Comparison of ENCODE assay signal across 17 cellular contexts in the genomic region with DNA sequence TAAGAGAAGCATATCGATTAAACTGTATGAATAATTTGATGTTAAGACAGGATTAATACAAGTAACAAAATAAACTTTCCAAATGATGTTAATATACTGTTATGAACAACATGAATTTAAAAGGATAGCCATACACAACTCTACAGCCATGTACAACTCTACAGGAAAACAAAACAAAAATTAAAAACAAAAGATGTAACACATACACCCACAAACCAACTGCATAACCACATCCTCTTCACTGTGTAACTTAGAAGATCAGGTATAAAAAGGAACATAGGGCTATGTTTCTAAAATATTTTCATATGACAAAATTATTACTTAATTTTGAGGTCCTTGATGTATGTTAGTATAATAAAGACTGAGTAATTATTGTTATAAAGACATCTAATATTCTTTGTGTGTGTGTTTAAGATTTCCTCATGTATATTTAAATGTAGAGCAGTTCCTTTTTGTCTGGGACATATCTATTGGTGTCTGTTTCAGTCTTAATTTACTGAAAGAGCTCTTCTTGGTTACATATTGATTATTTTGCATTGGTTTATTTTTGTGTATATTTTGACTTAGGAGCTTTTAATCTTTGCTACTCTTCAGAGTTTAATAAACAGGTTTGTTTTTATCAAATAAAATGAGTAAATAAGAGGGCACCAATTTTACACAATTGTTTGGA.
DNase-seq lines count a peak whose midpoint lies in the region; ATAC-seq and TF ChIP-seq lines count a peak whose summit lies in the region.
"Had no signal": no experiment of that assay in that cellular context is flagged by ENCODE, and none has a peak within 500 bp of the region (broad histone marks: within the 10 kb centered on the region; RNA-seq: fewer than 3 reads in every experiment).

No MANE protein-coding gene starts in this region.

- H3K9me3 ChIP-seq in CD8-positive, alpha-beta memory T cell (ENCODE audit: low read length), result no peaks in the 10 kb centered on the region
- no peaks in the 10 kb centered on the region; the same call in 1 of the 2 replicates for H3K9me3 ChIP-seq in Loucy (ENCODE audit: insufficient read depth, low read depth, low read length)
- no peaks in the 10 kb centered on the region for H3K9me3 ChIP-seq in naive thymus-derived CD4-positive, alpha-beta T cell (ENCODE audit: control insufficient read depth in 2 of 3, low read length in 3 of 3)
- H3K9me3 ChIP-seq: SJSA1 had no signal

- peak overlapping the region; percentile 16 for H3K4me2 ChIP-seq in Loucy (ENCODE audit: low read depth, low read length, poor library complexity, severe bottlenecking)
- H3K4me2 ChIP-seq: GM23338 had no signal

- H3K27me3 Mint-ChIP-seq in CD8-positive, alpha-beta memory T cell, result no peaks in the 10 kb centered on the region
- no peaks in the 10 kb centered on the region for H3K27me3 Mint-ChIP-seq in naive thymus-derived CD4-positive, alpha-beta T cell
- H3K27me3 Mint-ChIP-seq in activated naive CD4-positive, alpha-beta T cell treated with anti-CD3 and anti-CD28 coated beads, Interleukin-2, amount 10 ng/mL, durations not matched to agents 7 days and 5 days, result no peaks in the 10 kb centered on the region

- H3K4me1 Mint-ChIP-seq in CD8-positive, alpha-beta memory T cell, result peaks cover 4 to 16% (median 13%) of the 10 kb centered on the region in 3 donors
- H3K4me1 Mint-ChIP-seq in naive thymus-derived CD4-positive, alpha-beta T cell, result peaks cover 0 to 4% (median 0%) of the 10 kb centered on the region in 7 donors
- H3K4me1 Mint-ChIP-seq in activated naive CD4-positive, alpha-beta T cell treated with anti-CD3 and anti-CD28 coated beads, Interleukin-2, amount 10 ng/mL, durations not matched to agents 7 days and 5 days, result no peaks in the 10 kb centered on the region

- no peak overlapping the region for H2AFZ ChIP-seq in Loucy (ENCODE audit: low read length)
- H2AFZ ChIP-seq: GM23338 had no signal

- no peaks in the 10 kb centered on the region for H3K4me1 ChIP-seq in CD8-positive, alpha-beta memory T cell (ENCODE audit: insufficient read depth, low read length)
- H3K4me1 ChIP-seq in Loucy (ENCODE audit: insufficient read depth, low read length, poor library complexity, severe bottlenecking), result no peaks in the 10 kb centered on the region
- no peaks in the 10 kb centered on the region for H3K4me1 ChIP-seq in naive thymus-derived CD4-positive, alpha-beta T cell (ENCODE audit: control insufficient read depth in 2 of 2, insufficient read depth in 2 of 2, low read length in 2 of 2)
- H3K4me1 ChIP-seq: SJSA1 had no signal

- ATAC-seq in GM21381 (IDR thresholded peaks at IDR 0.05; ENCODE audit: unreplicated experiment), result peak; percentile 77
- ATAC-seq in naive thymus-derived CD4-positive, alpha-beta T cell, result peak; percentile 64
- ATAC-seq: GM23338 had no signal

- no peaks in the 10 kb centered on the region for H3K27me3 ChIP-seq in CD8-positive, alpha-beta memory T cell (ENCODE audit: insufficient read depth, low read length, poor library complexity, severe bottlenecking)
- H3K27me3 ChIP-seq in Loucy (ENCODE audit: insufficient read depth, low read length, poor library complexity, severe bottlenecking), result no peaks in the 10 kb centered on the region
- H3K27me3 ChIP-seq in naive thymus-derived CD4-positive, alpha-beta T cell (ENCODE audit: control insufficient read depth in 2 of 2, insufficient read depth in 2 of 2, low read length in 2 of 2), result no peaks in the 10 kb centered on the region
- H3K27me3 ChIP-seq: SJSA1 had no signal

- no peak overlapping the region for H3K9ac ChIP-seq in Loucy (ENCODE audit: low read depth, low read length, poor library complexity, severe bottlenecking)

- no peaks in the 10 kb centered on the region for H3K79me2 ChIP-seq in Loucy (ENCODE audit: insufficient read depth, low read length)

- H4K20me1 ChIP-seq in Loucy (ENCODE audit: insufficient read depth, low read length, poor library complexity, severe bottlenecking), result no peaks in the 10 kb centered on the region

- H3K4me3 ChIP-seq in CD8-positive, alpha-beta memory T cell (ENCODE audit: low read length), result no peak overlapping the region
- H3K4me3 ChIP-seq in Loucy (ENCODE audit: low read length, poor library complexity, severe bottlenecking), result no peak overlapping the region
- no peak overlapping the region for H3K4me3 ChIP-seq in naive thymus-derived CD4-positive, alpha-beta T cell (ENCODE audit: low read length)
- H3K4me3 ChIP-seq: GM23338, SJSA1 had no signal

- peak in 1 of 5 donors; percentile 9 for DNase-seq in CD8-positive, alpha-beta memory T cell
- DNase-seq in naive thymus-derived CD4-positive, alpha-beta T cell, result no peak
- DNase-seq in activated naive CD4-positive, alpha-beta T cell treated with anti-CD3 and anti-CD28 coated beads, Interleukin-2, amount 10 ng/mL, durations not matched to agents 7 days and 5 days, result no peak
- DNase-seq in stimulated activated CD4-positive, alpha-beta T cell treated with anti-CD3 and anti-CD28 coated beads, Interleukin-1b, Interleukin-23, amount 100 ng/mL, for 48 hours, result no peak
- DNase-seq in activated CD4-positive, CD25-positive, alpha-beta regulatory T cell treated with anti-CD3 and anti-CD28 coated beads, Interleukin-2, amount 50 U/mL, for 72 hours, result no peak
- DNase-seq: ACHN, Calu3, KG1, NCI-H1105, NCI-H1694 treated with DMSO at 0.1 percent for 48 hours, NCI-H2107, NCI-H2227 treated with DMSO at 0.1 percent for 48 hours, NCI-H524 had no signal

- POLR2A ChIA-PET in CD8-positive, alpha-beta memory T cell (lab: Charles Lee), result no interaction called here
- POLR2A ChIA-PET in naive thymus-derived CD4-positive, alpha-beta T cell (lab: Charles Lee), result no interaction called here

- no peaks in the 10 kb centered on the region for H3F3A ChIP-seq in Loucy (ENCODE audit: low read depth)

- CTCF ChIA-PET in CD8-positive, alpha-beta memory T cell (lab: Charles Lee), result no interaction called here
- CTCF ChIA-PET in naive thymus-derived CD4-positive, alpha-beta T cell (lab: Charles Lee), result no interaction called here
- CTCF ChIA-PET in activated naive CD4-positive, alpha-beta T cell treated with anti-CD3 and anti-CD28 coated beads, Interleukin-2, amount 10 ng/mL, durations not matched to agents 7 days and 5 days (lab: Charles Lee), result no interaction called here

- H3K36me3 Mint-ChIP-seq in CD8-positive, alpha-beta memory T cell, result peaks cover 0 to 14% (median 4%) of the 10 kb centered on the region in 3 donors
- H3K36me3 Mint-ChIP-seq in naive thymus-derived CD4-positive, alpha-beta T cell, result no peaks in the 10 kb centered on the region
- H3K36me3 Mint-ChIP-seq in activated naive CD4-positive, alpha-beta T cell treated with anti-CD3 and anti-CD28 coated beads, Interleukin-2, amount 10 ng/mL, durations not matched to agents 7 days and 5 days, result no peaks in the 10 kb centered on the region

- peaks cover 16 to 42% (median 19%) of the 10 kb centered on the region in 5 donors for H3K9me3 Mint-ChIP-seq in CD8-positive, alpha-beta memory T cell
- peaks cover 1 to 25% (median 7%) of the 10 kb centered on the region in 11 donors for H3K9me3 Mint-ChIP-seq in naive thymus-derived CD4-positive, alpha-beta T cell
- H3K9me3 Mint-ChIP-seq in activated naive CD4-positive, alpha-beta T cell treated with anti-CD3 and anti-CD28 coated beads, Interleukin-2, amount 10 ng/mL, durations not matched to agents 7 days and 5 days, result peaks cover 16% of the 10 kb centered on the region

- H3K9me2 ChIP-seq in Loucy (replicated peaks; ENCODE audit: low read depth, low read length), result no peaks in the 10 kb centered on the region

- intact Hi-C loops in naive thymus-derived CD4-positive, alpha-beta T cell (cut with micrococcal nuclease), result no loop called here

- no peaks in the 10 kb centered on the region for H3K36me3 ChIP-seq in CD8-positive, alpha-beta memory T cell (ENCODE audit: insufficient read depth, low read length)
- H3K36me3 ChIP-seq in Loucy (ENCODE audit: insufficient read depth, low read length), result no peaks in the 10 kb centered on the region
- H3K36me3 ChIP-seq in naive thymus-derived CD4-positive, alpha-beta T cell (ENCODE audit: control insufficient read depth in 2 of 3, insufficient read depth in 3 of 3, low read length in 3 of 3), result no peaks in the 10 kb centered on the region
- H3K36me3 ChIP-seq: SJSA1 had no signal

- no peak for TF ChIP-seq CTCF in Loucy (conservative IDR thresholded peaks at IDR 0.05; ENCODE audit: low read length)

- peak overlapping the region in 6 of 7 donors; percentile 0 to 62 (median 35) for H3K4me3 Mint-ChIP-seq in CD8-positive, alpha-beta memory T cell
- peak overlapping the region in 2 of 10 donors; percentile 18 to 34 for H3K4me3 Mint-ChIP-seq in naive thymus-derived CD4-positive, alpha-beta T cell
- H3K4me3 Mint-ChIP-seq in activated naive CD4-positive, alpha-beta T cell treated with anti-CD3 and anti-CD28 coated beads, Interleukin-2, amount 10 ng/mL, durations not matched to agents 7 days and 5 days, result no peak overlapping the region
- H3K4me3 Mint-ChIP-seq: GM23338 had no signal

- H3K27ac Mint-ChIP-seq in CD8-positive, alpha-beta memory T cell, result peak overlapping the region in 1 of 8 donors; percentile 19
- no peak overlapping the region for H3K27ac Mint-ChIP-seq in naive thymus-derived CD4-positive, alpha-beta T cell
- no peak overlapping the region for H3K27ac Mint-ChIP-seq in activated naive CD4-positive, alpha-beta T cell treated with anti-CD3 and anti-CD28 coated beads, Interleukin-2, amount 10 ng/mL, durations not matched to agents 7 days and 5 days
- H3K27ac Mint-ChIP-seq: GM23338 had no signal

- H3K27ac ChIP-seq in CD8-positive, alpha-beta memory T cell (ENCODE audit: low read depth, low read length), result no peak overlapping the region
- no peak overlapping the region for H3K27ac ChIP-seq in naive thymus-derived CD4-positive, alpha-beta T cell (ENCODE audit: low read depth, low read length)
- H3K27ac ChIP-seq: SJSA1 had no signal
